9 cellular contexts compared by ENCODE assay signal in the genomic region with DNA sequence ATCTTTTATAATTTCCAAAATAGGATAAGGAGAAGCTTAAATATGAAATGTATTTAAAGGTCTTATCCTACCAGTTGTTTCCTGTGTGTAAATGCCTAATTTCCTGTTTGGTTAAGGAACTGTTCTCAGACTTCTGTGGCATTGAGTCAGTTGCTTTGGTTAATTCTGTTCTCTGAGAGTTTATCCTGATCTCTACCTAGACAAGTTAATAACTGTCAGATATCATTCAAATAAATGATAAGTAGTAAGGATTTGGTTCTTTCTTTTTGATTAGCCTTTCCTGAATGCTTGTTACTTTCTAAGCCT. TPM values are rescaled to one million over a fixed set of nuclear protein-coding genes. Genes with fewer than 3 reads are reported as not detected.
A peak's percentile ranks its signal among the peaks of the same experiment; 100 is the strongest.
DNase-seq lines count a peak whose midpoint lies in the region; ATAC-seq and TF ChIP-seq lines count a peak whose summit lies in the region.
"Had no signal": no experiment of that assay in that cellular context is flagged by ENCODE, and none has a peak within 500 bp of the region (broad histone marks: within the 10 kb centered on the region; RNA-seq: fewer than 3 reads in every experiment).

No MANE protein-coding gene starts in this region.

- H3K4me1 ChIP-seq in naive thymus-derived CD4-positive, alpha-beta T cell (ENCODE audit: control insufficient read depth in 2 of 2, insufficient read depth in 2 of 2, low read length in 2 of 2) = peaks cover 8 to 10% of the 10 kb centered on the region in 2 donors
- H3K4me1 ChIP-seq in foreskin keratinocyte = peaks cover 13% of the 10 kb centered on the region

- H3K9me3 ChIP-seq in CD4-positive, alpha-beta T cell (ENCODE audit: control insufficient read depth, low read length) = no peaks in the 10 kb centered on the region
- no peaks in the 10 kb centered on the region for H3K9me3 ChIP-seq in naive thymus-derived CD4-positive, alpha-beta T cell (ENCODE audit: control insufficient read depth in 2 of 3, low read length in 3 of 3)

- intact Hi-C loops in CD4-positive, alpha-beta T cell (cut with DNase I, micrococcal nuclease) = loop anchor here (2.0 to 10.0 kb wide), 5 partner anchors 50 to 721 kb away; a partner anchor contains a TSS
- intact Hi-C loops in naive thymus-derived CD4-positive, alpha-beta T cell (cut with micrococcal nuclease) = loop anchor here (2.0 to 5.0 kb wide), 2 partner anchors 724 to 926 kb away; no protein-coding TSS in a partner anchor
- intact Hi-C loops in activated T-helper 1 cell treated with anti-CD3 and anti-CD28 coated beads, Interleukin-12 subunit alpha, Interleukin-12 subunit beta, Interleukin-2, Interleukin-4 antibody, amounts not matched to agents 30 ng/mL and 10 ng/mL and 1 ng/mL, durations not matched to agents 14 hours and 24 hours and 36 hours (cut with micrococcal nuclease) = loop anchor here (5.0 kb wide), 1 partner anchor 144 kb away; a partner anchor contains a TSS

- peaks cover 28% of the 10 kb centered on the region for H3K4me1 Mint-ChIP-seq in CD4-positive, alpha-beta T cell (ENCODE audit: low read depth)
- peaks cover 48% of the 10 kb centered on the region for H3K4me1 Mint-ChIP-seq in HFFc6 (ENCODE audit: low read depth)
- peaks cover 27% of the 10 kb centered on the region for H3K4me1 Mint-ChIP-seq in activated naive CD8-positive, alpha-beta T cell (ENCODE audit: low read depth)
- H3K4me1 Mint-ChIP-seq in naive thymus-derived CD4-positive, alpha-beta T cell = peaks cover 22 to 40% (median 30%) of the 10 kb centered on the region in 7 donors
- peaks cover 23% of the 10 kb centered on the region for H3K4me1 Mint-ChIP-seq in activated T-helper 1 cell treated with anti-CD3 and anti-CD28 coated beads, Interleukin-12 subunit alpha, Interleukin-12 subunit beta, Interleukin-2, Interleukin-4 antibody, amounts not matched to agents 30 ng/mL and 10 ng/mL and 1 ng/mL, durations not matched to agents 14 hours and 24 hours and 36 hours (ENCODE audit: low read depth)

- POLR2A ChIA-PET in CD4-positive, alpha-beta T cell (lab: Charles Lee) = interaction anchor here (0.6 to 3.0 kb wide), 12 partner anchors 10 to 233 kb away, joined by 3 to 35 read pairs (median 3); a partner anchor contains a TSS
- POLR2A ChIA-PET in naive thymus-derived CD4-positive, alpha-beta T cell (lab: Charles Lee) = interaction anchor here (1.0 to 2.3 kb wide), 7 partner anchors 10 to 233 kb away, joined by 3 to 26 read pairs (median 5); a partner anchor contains a TSS

- H3K4me3 Mint-ChIP-seq in CD4-positive, alpha-beta T cell = no peak overlapping the region
- H3K4me3 Mint-ChIP-seq in HFFc6 = no peak overlapping the region
- H3K4me3 Mint-ChIP-seq in activated naive CD8-positive, alpha-beta T cell = no peak overlapping the region
- peak overlapping the region in 3 of 10 donors; percentile 47 to 57 (median 53) for H3K4me3 Mint-ChIP-seq in naive thymus-derived CD4-positive, alpha-beta T cell
- no peak overlapping the region for H3K4me3 Mint-ChIP-seq in activated T-helper 1 cell treated with anti-CD3 and anti-CD28 coated beads, Interleukin-12 subunit alpha, Interleukin-12 subunit beta, Interleukin-2, Interleukin-4 antibody, amounts not matched to agents 30 ng/mL and 10 ng/mL and 1 ng/mL, durations not matched to agents 14 hours and 24 hours and 36 hours
- H3K4me3 Mint-ChIP-seq: nephron progenitor cell had no signal

- no peak overlapping the region for H3K27ac ChIP-seq in CD4-positive, alpha-beta T cell (ENCODE audit: low read depth, low read length)
- H3K27ac ChIP-seq in naive thymus-derived CD4-positive, alpha-beta T cell (ENCODE audit: low read depth, low read length) = peak overlapping the region; percentile 39
- H3K27ac ChIP-seq in foreskin keratinocyte = no peak overlapping the region

- no peaks in the 10 kb centered on the region for H3K9me3 Mint-ChIP-seq in CD4-positive, alpha-beta T cell
- H3K9me3 Mint-ChIP-seq in HFFc6 = no peaks in the 10 kb centered on the region
- H3K9me3 Mint-ChIP-seq in activated naive CD8-positive, alpha-beta T cell (ENCODE audit: low read depth) = no peaks in the 10 kb centered on the region
- H3K9me3 Mint-ChIP-seq in naive thymus-derived CD4-positive, alpha-beta T cell = no peaks in the 10 kb centered on the region
- no peaks in the 10 kb centered on the region for H3K9me3 Mint-ChIP-seq in activated T-helper 1 cell treated with anti-CD3 and anti-CD28 coated beads, Interleukin-12 subunit alpha, Interleukin-12 subunit beta, Interleukin-2, Interleukin-4 antibody, amounts not matched to agents 30 ng/mL and 10 ng/mL and 1 ng/mL, durations not matched to agents 14 hours and 24 hours and 36 hours
- H3K9me3 Mint-ChIP-seq: nephron progenitor cell had no signal

- CTCF ChIA-PET in CD4-positive, alpha-beta T cell (lab: Charles Lee) = interaction anchor here (0.9 to 3.1 kb wide), 29 partner anchors 9 to 308 kb away, joined by 3 to 45 read pairs (median 5); a partner anchor contains a TSS
- CTCF ChIA-PET in naive thymus-derived CD4-positive, alpha-beta T cell (lab: Charles Lee) = interaction anchor here (0.7 to 3.1 kb wide), 34 partner anchors 9 to 723 kb away, joined by 3 to 30 read pairs (median 4); a partner anchor contains a TSS

- H3K4me3 ChIP-seq in naive thymus-derived CD4-positive, alpha-beta T cell (ENCODE audit: low read length) = no peak overlapping the region

- no peaks in the 10 kb centered on the region for H3K27me3 ChIP-seq in CD4-positive, alpha-beta T cell (ENCODE audit: control insufficient read depth, insufficient read depth, low read length)
- no peaks in the 10 kb centered on the region for H3K27me3 ChIP-seq in naive thymus-derived CD4-positive, alpha-beta T cell (ENCODE audit: control insufficient read depth in 2 of 2, insufficient read depth in 2 of 2, low read length in 2 of 2)
- no peaks in the 10 kb centered on the region for H3K27me3 ChIP-seq in foreskin keratinocyte

- no peaks in the 10 kb centered on the region for H3K27me3 Mint-ChIP-seq in CD4-positive, alpha-beta T cell
- H3K27me3 Mint-ChIP-seq in HFFc6 (ENCODE audit: insufficient read depth) = no peaks in the 10 kb centered on the region; the same call in none of the 2 replicates
- no peaks in the 10 kb centered on the region for H3K27me3 Mint-ChIP-seq in activated naive CD8-positive, alpha-beta T cell
- no peaks in the 10 kb centered on the region for H3K27me3 Mint-ChIP-seq in naive thymus-derived CD4-positive, alpha-beta T cell
- H3K27me3 Mint-ChIP-seq in activated T-helper 1 cell treated with anti-CD3 and anti-CD28 coated beads, Interleukin-12 subunit alpha, Interleukin-12 subunit beta, Interleukin-2, Interleukin-4 antibody, amounts not matched to agents 30 ng/mL and 10 ng/mL and 1 ng/mL, durations not matched to agents 14 hours and 24 hours and 36 hours (ENCODE audit: insufficient read depth) = no peaks in the 10 kb centered on the region

- peaks cover 42% of the 10 kb centered on the region for H3K36me3 Mint-ChIP-seq in CD4-positive, alpha-beta T cell (ENCODE audit: low read depth)
- H3K36me3 Mint-ChIP-seq in HFFc6 (ENCODE audit: low read depth) = peaks cover 45% of the 10 kb centered on the region
- peaks cover 9% of the 10 kb centered on the region for H3K36me3 Mint-ChIP-seq in activated naive CD8-positive, alpha-beta T cell
- H3K36me3 Mint-ChIP-seq in naive thymus-derived CD4-positive, alpha-beta T cell = peaks cover 13 to 37% (median 18%) of the 10 kb centered on the region in 5 donors
- peaks cover 19% of the 10 kb centered on the region for H3K36me3 Mint-ChIP-seq in activated T-helper 1 cell treated with anti-CD3 and anti-CD28 coated beads, Interleukin-12 subunit alpha, Interleukin-12 subunit beta, Interleukin-2, Interleukin-4 antibody, amounts not matched to agents 30 ng/mL and 10 ng/mL and 1 ng/mL, durations not matched to agents 14 hours and 24 hours and 36 hours (ENCODE audit: low read depth)

- no peak for DNase-seq in CD4-positive, alpha-beta T cell
- no peak for DNase-seq in HFFc6
- peak in 1 of 9 donors; percentile 13 for DNase-seq in naive thymus-derived CD4-positive, alpha-beta T cell
- no peak for DNase-seq in foreskin keratinocyte
- no peak for DNase-seq in activated T-helper 1 cell treated with anti-CD3 and anti-CD28 coated beads, Interleukin-12 subunit alpha, Interleukin-12 subunit beta, Interleukin-2, Interleukin-4 antibody, amounts not matched to agents 30 ng/mL and 10 ng/mL and 1 ng/mL, durations not matched to agents 14 hours and 24 hours and 36 hours (ENCODE audit: low spot score)
- no peak for DNase-seq in MV-4-11 (lab: John Stamatoyannopoulos, UW)

- no peak for TF ChIP-seq CTCF in CD4-positive, alpha-beta T cell (IDR thresholded peaks at IDR 0.05)
- no peak for TF ChIP-seq CTCF in HFFc6 (IDR thresholded peaks at IDR 0.05)
- no peak for TF ChIP-seq CTCF in foreskin keratinocyte (conservative IDR thresholded peaks at IDR 0.05)

- peak overlapping the region; percentile 61 for H3K27ac Mint-ChIP-seq in CD4-positive, alpha-beta T cell
- peak overlapping the region; percentile 50 for H3K27ac Mint-ChIP-seq in HFFc6
- peak overlapping the region; percentile 37 for H3K27ac Mint-ChIP-seq in activated naive CD8-positive, alpha-beta T cell
- H3K27ac Mint-ChIP-seq in naive thymus-derived CD4-positive, alpha-beta T cell = peak overlapping the region in 6 of 9 donors; percentile 43 to 92 (median 82)
- no peak overlapping the region for H3K27ac Mint-ChIP-seq in activated T-helper 1 cell treated with anti-CD3 and anti-CD28 coated beads, Interleukin-12 subunit alpha, Interleukin-12 subunit beta, Interleukin-2, Interleukin-4 antibody, amounts not matched to agents 30 ng/mL and 10 ng/mL and 1 ng/mL, durations not matched to agents 14 hours and 24 hours and 36 hours
- H3K27ac Mint-ChIP-seq: nephron progenitor cell had no signal

- H3K36me3 ChIP-seq in naive thymus-derived CD4-positive, alpha-beta T cell (ENCODE audit: control insufficient read depth in 2 of 3, insufficient read depth in 3 of 3, low read length in 3 of 3) = peaks cover 0 to 26% (median 0%) of the 10 kb centered on the region in 3 experiments

- ATAC-seq in CD4-positive, alpha-beta T cell (ENCODE audit: poor library complexity) = peak; percentile 20
- ATAC-seq in naive thymus-derived CD4-positive, alpha-beta T cell = peak; percentile 18
- ATAC-seq in foreskin keratinocyte = no peak
- no peak for ATAC-seq in GM19463 (IDR thresholded peaks at IDR 0.05; ENCODE audit: unreplicated experiment)

RNA-seq across cellular contexts. Expression of a gene that starts 39.5 kb away (rescaled TPM):
- 10 to 100 TPM; 12.4 to 12.5 TPM for total RNA-seq in CD4-positive, alpha-beta T cell
- total RNA-seq in HFFc6 (2021; fragmentation: NEBNext Ultra II Directional; extraction: Animal tissue kit (Norgen Biotek cat#: 25700)) = 100 to 1,000 TPM; 131 to 153 (median 147) TPM
- 10 to 100 TPM in 4 of 5 experiments, 1 to 10 TPM in 1; 9.3 to 32.0 (median 13.7) TPM for total RNA-seq in naive thymus-derived CD4-positive, alpha-beta T cell
- polyA plus RNA-seq in naive thymus-derived CD4-positive, alpha-beta T cell = 1 to 10 TPM in 1 of 2 donors, under 1 TPM in 1; 0.80 to 2.0 TPM
- 111 and 115 TPM in 2 replicates for total RNA-seq in foreskin keratinocyte
- polyA plus RNA-seq in foreskin keratinocyte = 40.3 and 43.9 TPM in 2 replicates
- 6.4 and 9.9 TPM in 2 replicates for total RNA-seq in activated T-helper 1 cell treated with anti-CD3 and anti-CD28 coated beads, Interleukin-12 subunit alpha, Interleukin-12 subunit beta, Interleukin-2, Interleukin-4 antibody, amounts not matched to agents 30 ng/mL and 10 ng/mL and 1 ng/mL, durations not matched to agents 14 hours and 24 hours and 36 hours

RNA-seq across cellular contexts. Expression of a gene that starts 49.5 kb away (rescaled TPM):
- not detected for total RNA-seq in CD4-positive, alpha-beta T cell
- total RNA-seq in HFFc6 (2021; fragmentation: NEBNext Ultra II Directional; extraction: Animal tissue kit (Norgen Biotek cat#: 25700)) = not detected
- total RNA-seq in naive thymus-derived CD4-positive, alpha-beta T cell = not detected
- under 1 TPM; 0.56 to 0.95 TPM for polyA plus RNA-seq in naive thymus-derived CD4-positive, alpha-beta T cell
- not detected in 2 replicates for total RNA-seq in foreskin keratinocyte
- polyA plus RNA-seq in foreskin keratinocyte = not detected in 2 replicates
- 0.07 TPM in 1 of 2 replicates, not detected in the other for total RNA-seq in activated T-helper 1 cell treated with anti-CD3 and anti-CD28 coated beads, Interleukin-12 subunit alpha, Interleukin-12 subunit beta, Interleukin-2, Interleukin-4 antibody, amounts not matched to agents 30 ng/mL and 10 ng/mL and 1 ng/mL, durations not matched to agents 14 hours and 24 hours and 36 hours

RNA-seq across cellular contexts. Expression of a gene that starts 59.8 kb away (rescaled TPM):
- total RNA-seq in CD4-positive, alpha-beta T cell = 10 to 100 TPM; 48.0 to 48.5 TPM
- 100 to 1,000 TPM; 128 to 186 (median 140) TPM for total RNA-seq in HFFc6 (2021; fragmentation: NEBNext Ultra II Directional; extraction: Animal tissue kit (Norgen Biotek cat#: 25700))
- total RNA-seq in naive thymus-derived CD4-positive, alpha-beta T cell = 100 to 1,000 TPM in 3 of 5 experiments, 10 to 100 TPM in 2; 93.6 to 193 (median 124) TPM
- polyA plus RNA-seq in naive thymus-derived CD4-positive, alpha-beta T cell = 100 to 1,000 TPM; 339 to 382 TPM
- total RNA-seq in foreskin keratinocyte = 127 and 132 TPM in 2 replicates
- polyA plus RNA-seq in foreskin keratinocyte = 193 and 196 TPM in 2 replicates
- 211 and 232 TPM in 2 replicates for total RNA-seq in activated T-helper 1 cell treated with anti-CD3 and anti-CD28 coated beads, Interleukin-12 subunit alpha, Interleukin-12 subunit beta, Interleukin-2, Interleukin-4 antibody, amounts not matched to agents 30 ng/mL and 10 ng/mL and 1 ng/mL, durations not matched to agents 14 hours and 24 hours and 36 hours

Comparison
In these comparisons a context has a peak if more than half of its experiments do, and no peak if none do; other contexts are left out.
1. ATAC-seq: peak in CD4-positive, alpha-beta T cell (single experiment) and naive thymus-derived CD4-positive, alpha-beta T cell (single experiment); none in foreskin keratinocyte (single experiment) and GM19463 (single experiment).